8 cellular contexts compared by ENCODE assay signal in the genomic region with DNA sequence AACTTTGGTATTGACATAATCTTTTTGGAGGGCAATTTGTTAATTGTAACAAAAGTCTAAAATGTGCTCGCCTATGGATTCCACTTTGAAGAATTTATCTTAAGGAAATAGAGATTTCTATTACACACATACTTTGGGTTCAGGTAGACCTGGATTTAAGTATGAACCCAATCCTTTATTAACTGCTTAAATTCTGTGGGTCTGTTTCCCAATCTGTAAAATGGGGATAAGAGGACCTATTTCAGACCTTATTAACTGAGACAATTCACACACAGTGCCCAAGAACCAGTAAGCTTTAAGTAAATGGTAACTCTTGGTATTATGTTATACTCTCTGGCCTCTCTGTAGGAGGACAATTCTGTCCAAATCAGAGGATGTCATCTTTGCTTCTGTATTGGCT. TPM values are rescaled to one million over a fixed set of nuclear protein-coding genes. Genes with fewer than 3 reads are reported as not detected.
DNase-seq lines count a peak whose midpoint lies in the region; ATAC-seq, FAIRE-seq and TF ChIP-seq lines count a peak whose summit lies in the region.

No MANE protein-coding gene starts in this region.

- no peaks in the 10 kb centered on the region for H3K27me3 ChIP-seq in bronchial epithelial cell (ENCODE audit: control insufficient read depth, insufficient read depth, low read length)
- no peaks in the 10 kb centered on the region for H3K27me3 ChIP-seq in muscle layer of colon (ENCODE audit: control insufficient read depth in 1 of 2, insufficient read depth in 2 of 2, low read length in 2 of 2)

- H3K27me3 Mint-ChIP-seq in stimulated activated naive CD8-positive, alpha-beta T cell treated with anti-CD3 and anti-CD28 coated beads, Interleukin-15, Interleukin-2, amounts not matched to agents 100 ng/mL and 50 ng/mL, for 24 hours, result no peaks in the 10 kb centered on the region

- H3K4me1 ChIP-seq in muscle layer of colon (ENCODE audit: insufficient read depth, low read length), result peaks cover 10% of the 10 kb centered on the region

- H3K36me3 Mint-ChIP-seq in stimulated activated naive CD8-positive, alpha-beta T cell treated with anti-CD3 and anti-CD28 coated beads, Interleukin-15, Interleukin-2, amounts not matched to agents 100 ng/mL and 50 ng/mL, for 24 hours (ENCODE audit: low read depth), result peaks cover 34% of the 10 kb centered on the region

- H3K4me3 Mint-ChIP-seq in stimulated activated naive CD8-positive, alpha-beta T cell treated with anti-CD3 and anti-CD28 coated beads, Interleukin-15, Interleukin-2, amounts not matched to agents 100 ng/mL and 50 ng/mL, for 24 hours, result peak overlapping the region; percentile 95

- ATAC-seq in stimulated activated naive CD8-positive, alpha-beta T cell treated with anti-CD3 and anti-CD28 coated beads, Interleukin-15, Interleukin-2, amounts not matched to agents 100 U/mL and 50 U/mL, for 24 hours, result no peak
- no peak for ATAC-seq in HG03457 (IDR thresholded peaks at IDR 0.05; ENCODE audit: unreplicated experiment)

- no peaks in the 10 kb centered on the region for H3K9me3 ChIP-seq in muscle layer of colon (ENCODE audit: low read length)

- H3K9me3 Mint-ChIP-seq in stimulated activated naive CD8-positive, alpha-beta T cell treated with anti-CD3 and anti-CD28 coated beads, Interleukin-15, Interleukin-2, amounts not matched to agents 100 ng/mL and 50 ng/mL, for 24 hours, result no peaks in the 10 kb centered on the region

- no peak for FAIRE-seq in bronchial epithelial cell (lab: Jason Lieb, UNC)

- H3K4me1 Mint-ChIP-seq in stimulated activated naive CD8-positive, alpha-beta T cell treated with anti-CD3 and anti-CD28 coated beads, Interleukin-15, Interleukin-2, amounts not matched to agents 100 ng/mL and 50 ng/mL, for 24 hours (ENCODE audit: low read depth), result peaks cover 31% of the 10 kb centered on the region

- H3K36me3 ChIP-seq in bronchial epithelial cell (ENCODE audit: control insufficient read depth, insufficient read depth, low read length) (peaks cover 12% of the 10 kb centered on the region), muscle layer of colon (ENCODE audit: insufficient read depth, low read length) (peaks cover 15% of the 10 kb centered on the region)

- no peak overlapping the region for H3K9ac ChIP-seq in muscle layer of colon (ENCODE audit: low read length)

- no peak for TF ChIP-seq CTCF in bronchial epithelial cell (IDR thresholded peaks at IDR 0.05; ENCODE audit: insufficient read depth, low read length, severe bottlenecking)

- no peak for DNase-seq in stimulated activated naive CD8-positive, alpha-beta T cell treated with anti-CD3 and anti-CD28 coated beads, Interleukin-15, Interleukin-2, amounts not matched to agents 100 U/mL and 50 U/mL, for 24 hours
- DNase-seq in bronchial epithelial cell (ENCODE audit: low read depth), result no peak
- no peak for DNase-seq in GOT3 (lab: John Stamatoyannopoulos, UW)
- DNase-seq in HCEC 1CT, result no peak
- DNase-seq in NCI-H446 treated with DMSO at 0.1 percent for 48 hours (lab: John Stamatoyannopoulos, UW), result no peak

- H3K27ac Mint-ChIP-seq in stimulated activated naive CD8-positive, alpha-beta T cell treated with anti-CD3 and anti-CD28 coated beads, Interleukin-15, Interleukin-2, amounts not matched to agents 100 ng/mL and 50 ng/mL, for 24 hours, result peak overlapping the region; percentile 96

- H3K27ac ChIP-seq in muscle layer of colon (ENCODE audit: low read depth, low read length), result peak overlapping the region; percentile 78

- peak overlapping the region; percentile 88 for H3K4me3 ChIP-seq in bronchial epithelial cell (ENCODE audit: low read depth, low read length)
- H3K4me3 ChIP-seq in muscle layer of colon (ENCODE audit: low read depth in 1 of 2, low read length in 2 of 2), result peak overlapping the region; percentile 79 to 98

RNA-seq across cellular contexts. Expression of gene EIF2B2, which starts 0.8 kb away (rescaled TPM):
- total RNA-seq in bronchial epithelial cell, result 60.6 and 83.7 TPM in 2 replicates

RNA-seq across cellular contexts. Expression of gene PGF, which starts 46.5 kb away (rescaled TPM):
- 52.1 and 56.6 TPM in 2 replicates for total RNA-seq in bronchial epithelial cell

RNA-seq across cellular contexts. Expression of gene MLH3, which starts 49.4 kb away (rescaled TPM):
- total RNA-seq in bronchial epithelial cell, result 18.3 and 24.0 TPM in 2 replicates
